Comparison of ENCODE assay signal across 15 cellular contexts in genomic region chr3:170057550-170057949, GRCh38. TPM values are rescaled to one million over a fixed set of nuclear protein-coding genes. Genes with fewer than 3 reads are reported as not detected.
DNase-seq lines count a peak whose midpoint lies in the region; ATAC-seq, FAIRE-seq and TF ChIP-seq lines count a peak whose summit lies in the region.
"Had no signal": no experiment of that assay in that cellular context is flagged by ENCODE, and none has a peak within 500 bp of the region (broad histone marks: within the 10 kb centered on the region; RNA-seq: fewer than 3 reads in every experiment).

No MANE protein-coding gene starts in this region.

- H2AFZ ChIP-seq in neural progenitor cell (replicated peaks) = peak overlapping the region; percentile 53
- H2AFZ ChIP-seq: PC-9 had no signal

- H3K9ac ChIP-seq in neural progenitor cell = no peak overlapping the region

- H3K4me2 ChIP-seq in DOHH2 (ENCODE audit: low read length) = peak overlapping the region; percentile 27
- no peak overlapping the region for H3K4me2 ChIP-seq in neural progenitor cell
- H3K4me2 ChIP-seq: PC-9 had no signal

- no peak for TF ChIP-seq POLR2A in GM12891 (IDR thresholded peaks at IDR 0.05; ENCODE audit: low read depth, low read length)

- no peaks in the 10 kb centered on the region for H3K9me2 ChIP-seq in DOHH2 (replicated peaks; ENCODE audit: control insufficient read depth, low read length)

- H3K79me2 ChIP-seq in DOHH2 (ENCODE audit: control insufficient read depth, low read length) (peaks cover 12% of the 10 kb centered on the region), neural progenitor cell (ENCODE audit: low read depth) (no peaks in the 10 kb centered on the region)

- H3K4me1 ChIP-seq in DOHH2 (ENCODE audit: control insufficient read depth, low read length) = peaks cover 50% of the 10 kb centered on the region
- peaks cover 5% of the 10 kb centered on the region for H3K4me1 ChIP-seq in neural progenitor cell
- H3K4me1 ChIP-seq: gastroesophageal sphincter had no signal

- H3K4me1 Mint-ChIP-seq in activated B cell treated with CpG ODN at 0.5 μM for 24 hours (peaks cover 51% of the 10 kb centered on the region), neural progenitor cell (peaks cover 6% of the 10 kb centered on the region)

- peak overlapping the region; percentile 87 for H3K27ac Mint-ChIP-seq in activated B cell treated with CpG ODN at 0.5 μM for 24 hours
- no peak overlapping the region for H3K27ac Mint-ChIP-seq in neural progenitor cell
- H3K27ac Mint-ChIP-seq: stimulated activated naive CD8-positive, alpha-beta T cell treated with anti-CD3 and anti-CD28 coated beads, Interleukin-15, Interleukin-2, amounts not matched to agents 100 ng/mL and 50 ng/mL, for 24 hours had no signal

- H3K27ac ChIP-seq in DOHH2 (ENCODE audit: low read depth, low read length) (no peak overlapping the region), neural progenitor cell (no peak overlapping the region)
- H3K27ac ChIP-seq: gastroesophageal sphincter, PC-9, skin epidermis had no signal

- no peaks in the 10 kb centered on the region for H3K9me3 ChIP-seq in DOHH2 (ENCODE audit: control insufficient read depth, insufficient read depth, low read length)
- H3K9me3 ChIP-seq in neural progenitor cell (ENCODE audit: low read depth) = no peaks in the 10 kb centered on the region
- H3K9me3 ChIP-seq: gastroesophageal sphincter had no signal

- POLR2A ChIA-PET in activated B cell treated with CpG ODN at 0.5 μM for 24 hours (lab: Charles Lee) = interaction anchor here (0.7 to 8.2 kb wide), 19 partner anchors 9 to 299 kb away, joined by 3 to 121 read pairs (median 7); partner anchors contain the start of genes ACTRT3, GPR160, LRRC34 and LRRIQ4

- TF ChIP-seq CTCF in DOHH2 (IDR thresholded peaks at IDR 0.05; ENCODE audit: low read depth, low read length, poor library complexity, severe bottlenecking) (no peak), activated B cell treated with CpG ODN at 0.5 μM for 24 hours (IDR thresholded peaks at IDR 0.05) (no peak), neural progenitor cell (IDR thresholded peaks at IDR 0.05) (no peak)

- H3F3A ChIP-seq in DOHH2 (ENCODE audit: control insufficient read depth, insufficient read depth) (peaks cover 9% of the 10 kb centered on the region), neural progenitor cell (ENCODE audit: low read depth) (no peaks in the 10 kb centered on the region)

- intact Hi-C loops in activated B cell treated with CpG ODN at 0.5 μM for 24 hours (cut with micrococcal nuclease) = loop anchor here (2.0 to 10.0 kb wide), 4 partner anchors 123 to 810 kb away; partner anchors contain the start of genes MECOM, PHC3 and SKIL

- peak; percentile 59 for FAIRE-seq in GM12891 (lab: Jason Lieb, UNC)
- FAIRE-seq: endothelial cell of umbilical vein had no signal

- peaks cover 8% of the 10 kb centered on the region for H3K36me3 Mint-ChIP-seq in activated B cell treated with CpG ODN at 0.5 μM for 24 hours (ENCODE audit: low read depth)
- H3K36me3 Mint-ChIP-seq in neural progenitor cell = no peaks in the 10 kb centered on the region

- H3K27me3 Mint-ChIP-seq in activated B cell treated with CpG ODN at 0.5 μM for 24 hours (no peaks in the 10 kb centered on the region), neural progenitor cell (ENCODE audit: insufficient read depth, low read depth) (no peaks in the 10 kb centered on the region)
- H3K27me3 Mint-ChIP-seq: stimulated activated naive CD8-positive, alpha-beta T cell treated with anti-CD3 and anti-CD28 coated beads, Interleukin-15, Interleukin-2, amounts not matched to agents 100 ng/mL and 50 ng/mL, for 24 hours had no signal

- H3K9me3 Mint-ChIP-seq in activated B cell treated with CpG ODN at 0.5 μM for 24 hours (no peaks in the 10 kb centered on the region), neural progenitor cell (no peaks in the 10 kb centered on the region)
- H3K9me3 Mint-ChIP-seq: stimulated activated naive CD8-positive, alpha-beta T cell treated with anti-CD3 and anti-CD28 coated beads, Interleukin-15, Interleukin-2, amounts not matched to agents 100 ng/mL and 50 ng/mL, for 24 hours had no signal

- H3K4me3 Mint-ChIP-seq in activated B cell treated with CpG ODN at 0.5 μM for 24 hours = peak overlapping the region; percentile 66
- H3K4me3 Mint-ChIP-seq in neural progenitor cell = no peak overlapping the region
- H3K4me3 Mint-ChIP-seq: CD14-positive monocyte; stimulated activated naive CD8-positive, alpha-beta T cell treated with anti-CD3 and anti-CD28 coated beads, Interleukin-15, Interleukin-2, amounts not matched to agents 100 ng/mL and 50 ng/mL, for 24 hours had no signal

- CTCF ChIA-PET in activated B cell treated with CpG ODN at 0.5 μM for 24 hours (lab: Charles Lee) = interaction anchor here (0.8 to 2.4 kb wide), 5 partner anchors 11 to 92 kb away, joined by 4 to 6 read pairs (median 5); no protein-coding TSS in a partner anchor

- ATAC-seq in activated B cell treated with CpG ODN at 0.5 μM for 24 hours (ENCODE audit: low read depth) (no peak), GM19351 (IDR thresholded peaks at IDR 0.05; ENCODE audit: unreplicated experiment) (no peak), GM21723 (IDR thresholded peaks at IDR 0.05; ENCODE audit: unreplicated experiment) (no peak)
- ATAC-seq: gastroesophageal sphincter had no signal

- H3K36me3 ChIP-seq in DOHH2 (ENCODE audit: control insufficient read depth, low read length) (peaks cover 15% of the 10 kb centered on the region), neural progenitor cell (no peaks in the 10 kb centered on the region)
- H3K36me3 ChIP-seq: gastroesophageal sphincter had no signal

- no peak for DNase-seq in GM12891 (ENCODE audit: insufficient read length, low spot score)
- no peak for DNase-seq in activated B cell treated with CpG ODN at 0.5 μM for 24 hours
- no peak for DNase-seq in neural progenitor cell (ENCODE audit: low spot score)
- DNase-seq in retina = no peak
- DNase-seq: amniotic stem cell, mesenchymal stem cell, PC-9 had no signal

- H3K27me3 ChIP-seq in DOHH2 (ENCODE audit: control insufficient read depth, low read length) = no peaks in the 10 kb centered on the region
- H3K27me3 ChIP-seq in neural progenitor cell = no peaks in the 10 kb centered on the region
- H3K27me3 ChIP-seq: gastroesophageal sphincter had no signal

- H4K20me1 ChIP-seq in DOHH2 (ENCODE audit: control insufficient read depth, insufficient read depth, low read depth, low read length) = no peaks in the 10 kb centered on the region
- H4K20me1 ChIP-seq in neural progenitor cell (ENCODE audit: low read depth) = no peaks in the 10 kb centered on the region

- H3K4me3 ChIP-seq in DOHH2 (ENCODE audit: low read length) = no peak overlapping the region
- no peak overlapping the region for H3K4me3 ChIP-seq in neural progenitor cell
- H3K4me3 ChIP-seq: gastroesophageal sphincter, PC-9, skin epidermis had no signal

TF ChIP-seq in GM12891, 5 proteins besides CTCF, POLR2A, EP300 and RAD21:
- TF ChIP-seq POLR2AphosphoS5 (IDR thresholded peaks at IDR 0.05; ENCODE audit: low read depth, low read length) (no peak), TAF1 (IDR thresholded peaks at IDR 0.05; ENCODE audit: low read depth, low read length) (0 out of 2 replicates have a peak, but pooled peaks have one; percentile 11)

RNA-seq across cellular contexts. Expression of gene GPR160, which starts 19.8 kb away (rescaled TPM):
- polyA plus RNA-seq in GM12891 (2012; ENCODE audit: low read depth, missing spikeins) = 41.2 TPM
- 63.2 and 65.5 TPM in 2 replicates for total RNA-seq in activated B cell treated with CpG ODN at 0.5 μM for 24 hours
- 4.3 and 6.0 TPM in 2 replicates for total RNA-seq in neural progenitor cell (ENCODE audit: low replicate concordance)
